ENCODE assay signal across 14 cellular contexts in genomic region chr20:57667385-57667784, GRCh38. TPM values are rescaled to one million over a fixed set of nuclear protein-coding genes. Genes with fewer than 3 reads are reported as not detected.
DNase-seq lines count a peak whose midpoint lies in the region; ATAC-seq and TF ChIP-seq lines count a peak whose summit lies in the region.
"Had no signal": no experiment of that assay in that cellular context is flagged by ENCODE, and none has a peak within 500 bp of the region (broad histone marks: within the 10 kb centered on the region; RNA-seq: fewer than 3 reads in every experiment).

No MANE protein-coding gene starts in this region.

- 86 to 93% (median 92%) methylated on average over 17 of the region's 17 CpGs for whole genome bisulfite sequencing in spleen, 5 donors

- H3K36me3 Mint-ChIP-seq in Calu3 (ENCODE audit: insufficient read depth, unreplicated experiment) = peaks cover 100% of the 10 kb centered on the region

- no peaks in the 10 kb centered on the region for H3K36me3 ChIP-seq in spleen

- H3K27ac ChIP-seq in coronary artery (peak overlapping the region; percentile 33 to 47), spleen (no peak overlapping the region)

- intact Hi-C loops in Calu3 (cut with micrococcal nuclease; ENCODE audit: unreplicated experiment) = no loop called here
- intact Hi-C loops in spleen (cut with DNase I; ENCODE audit: low total_unique reads) = no loop called here

- H3K4me3 ChIP-seq in coronary artery (no peak overlapping the region), spleen (no peak overlapping the region)

- BruUV-seq in Calu3 (replicated peaks; lab: Mats Ljungman, UMichigan) = no TSS peak

- H3K4me3 Mint-ChIP-seq in Calu3 (ENCODE audit: low read depth, unreplicated experiment) = peak overlapping the region; percentile 45

- H3K27me3 ChIP-seq in spleen (replicated peaks in 1 of 7) = peaks cover 0 to under 1% (median 0%) of the 10 kb centered on the region in 7 donors

- TF ChIP-seq POLR2A in spleen (IDR thresholded peaks at IDR 0.05) = no peak

- no peak for DNase-seq in Calu3
- DNase-seq in NCI-H82 (lab: John Stamatoyannopoulos, UW) = peak; percentile 93
- DNase-seq in coronary artery (ENCODE audit: low spot score) = no peak
- DNase-seq in spleen = peak; percentile 59
- DNase-seq in NCI-H2227 (lab: John Stamatoyannopoulos, UW; ENCODE audit: unreplicated experiment) = no peak
- DNase-seq: C1 segment of cervical spinal cord, DMS153, H7, NCI-H345, NCI-H526 treated with DMSO at 0.1 percent for 48 hours, PC-3 had no signal

- H3K4me1 ChIP-seq in spleen = peaks cover 0 to 31% (median 7%) of the 10 kb centered on the region in 6 donors

- ATAC-seq in GM21528 (IDR thresholded peaks at IDR 0.05; ENCODE audit: low FRiP score, unreplicated experiment) (no peak), GM21526 (IDR thresholded peaks at IDR 0.05; ENCODE audit: low FRiP score, unreplicated experiment) (no peak), HG03139 (IDR thresholded peaks at IDR 0.05; ENCODE audit: unreplicated experiment) (no peak)
- ATAC-seq: PC-3 had no signal

- TF ChIP-seq CTCF in Calu3 (IDR thresholded peaks at IDR 0.05; ENCODE audit: unreplicated experiment) = no peak
- no peak for TF ChIP-seq CTCF in coronary artery (IDR thresholded peaks at IDR 0.05)
- TF ChIP-seq CTCF in spleen (IDR thresholded peaks at IDR 0.05 in 8 of 11, conservative IDR thresholded peaks at IDR 0.05 in 3 of 11) = no peak

- peak overlapping the region; percentile 97 for H3K27ac Mint-ChIP-seq in Calu3 (ENCODE audit: unreplicated experiment)

- no peaks in the 10 kb centered on the region for H3K9me3 Mint-ChIP-seq in Calu3 (ENCODE audit: low read depth, unreplicated experiment)

- no peaks in the 10 kb centered on the region for H3K9me3 ChIP-seq in spleen

- H3K4me1 Mint-ChIP-seq in Calu3 (ENCODE audit: low read depth, unreplicated experiment) = peaks cover 88% of the 10 kb centered on the region

- CTCF ChIA-PET in Calu3 (lab: Charles Lee) = interaction anchor here (1.8 kb wide), 1 partner anchor 15 kb away, joined by 3 read pairs; no protein-coding TSS in a partner anchor

- H3K27me3 Mint-ChIP-seq in Calu3 (ENCODE audit: unreplicated experiment) = no peaks in the 10 kb centered on the region

RNA-seq across cellular contexts. Expression of gene PMEPA1, which starts 42.4 kb away (rescaled TPM):
- total RNA-seq in Calu3 (2022) (732 and 1,302 TPM in 2 replicates), spleen (10 to 100 TPM in 5 of 7 donors, 1 to 10 TPM in 2; 7.3 to 15.7 (median 10.9) TPM)
- polyA plus RNA-seq in spleen = 1 to 10 TPM; 4.8 to 7.9 (median 6.7) TPM

RNA-seq across cellular contexts. Expression of gene ZBP1, which starts 47.2 kb away (rescaled TPM):
- total RNA-seq in Calu3 (2022) = 2.9 and 12.5 TPM in 2 replicates
- total RNA-seq in spleen = 10 to 100 TPM; 11.7 to 28.4 (median 20.9) TPM
- polyA plus RNA-seq in spleen = 10 to 100 TPM in 1 of 3 donors, 1 to 10 TPM in 2; 8.6 to 11.2 (median 9.8) TPM
- total RNA-seq: H7, PC-3 had no signal

Comparison
In these comparisons a context has a peak if more than half of its experiments do, and no peak if none do; other contexts are left out.
1. DNase-seq: peak in NCI-H82 (single experiment) and spleen (single experiment); none in Calu3 (single experiment), coronary artery (single experiment) and NCI-H2227 (single experiment).
2. H3K27ac ChIP-seq: peak in coronary artery (2 of 2); none in spleen (0 of 8).
3. RNA of gene PMEPA1, which starts 42.4 kb away (total RNA-seq): 732 to 1,302 TPM in Calu3; 7.3 to 15.7 TPM in spleen; every median in the first group is over 10 times any median in the second.